34 cellular contexts compared by ENCODE assay signal in genomic region chr2:67251741-67252140, GRCh38.
"Had no signal": no experiment of that assay in that cellular context is flagged by ENCODE, and none has a peak within 500 bp of the region (broad histone marks: within the 10 kb centered on the region; RNA-seq: fewer than 3 reads in every experiment).

No MANE protein-coding gene starts in this region.

- H3K4me1 ChIP-seq: ascending aorta, breast epithelium, gastroesophageal sphincter, heart right ventricle had no signal

- DNase-seq: activated CD4-positive, alpha-beta memory T cell treated with anti-CD3 and anti-CD28 coated beads for 36 hours; activated CD4-positive, alpha-beta T cell treated with anti-CD3 and anti-CD28 coated beads for 36 hours; activated CD4-positive, alpha-beta T cell treated with anti-CD3 and anti-CD28 coated beads, Interleukin-2, amount 10 ng/mL, durations not matched to agents 24 days and 14 days; activated CD4-positive, CD25-positive, alpha-beta regulatory T cell; activated CD4-positive, CD25-positive, alpha-beta regulatory T cell treated with anti-CD3 and anti-CD28 coated beads, Interleukin-2, amount 50 U/mL, for 72 hours; activated CD8-positive, alpha-beta memory T cell treated with anti-CD3 and anti-CD28 coated beads, Interleukin-2, amount 10 ng/mL, durations not matched to agents 7 days and 5 days; activated CD8-positive, alpha-beta memory T cell treated with anti-CD3 and anti-CD28 coated beads, Interleukin-2, amount 50 U/mL, for 4 hours; activated CD8-positive, alpha-beta T cell treated with anti-CD3 and anti-CD28 coated beads, Interleukin-2, amount 10 ng/mL, durations not matched to agents 7 days and 5 days; activated effector memory CD4-positive, alpha-beta T cell treated with anti-CD3 and anti-CD28 coated beads, Interleukin-2, amount 50 U/mL, for 16 hours; activated naive CD4-positive, alpha-beta T cell treated with anti-CD3 and anti-CD28 coated beads, Interleukin-2, amount 10 ng/mL, durations not matched to agents 7 days and 5 days; activated naive CD8-positive, alpha-beta T cell treated with anti-CD3 and anti-CD28 coated beads, Interleukin-2, amount 10 ng/mL, durations not matched to agents 7 days and 5 days; activated T-cell treated with anti-CD3 and anti-CD28 coated beads, Interleukin-2, amount 50 U/mL, for 1 hour; activated T-cell treated with anti-CD3 and anti-CD28 coated beads, Interleukin-2, amount 50 U/mL, for 48 hours; dorsolateral prefrontal cortex; effector memory CD4-positive, alpha-beta T cell; endodermal cell; erythroblast; foreskin melanocyte; heart right ventricle; T-helper 1 cell; T-helper 17 cell; T1000 had no signal

- H3K36me3 ChIP-seq: ascending aorta, breast epithelium, esophagus muscularis mucosa, gastroesophageal sphincter, heart right ventricle had no signal

- H3K27me3 ChIP-seq: ascending aorta, breast epithelium, esophagus muscularis mucosa, gastroesophageal sphincter, heart right ventricle had no signal

- H3K36me3 Mint-ChIP-seq: activated CD4-positive, alpha-beta memory T cell treated with anti-CD3 and anti-CD28 coated beads for 36 hours; activated CD8-positive, alpha-beta memory T cell treated with anti-CD3 and anti-CD28 coated beads, Interleukin-2, amount 10 ng/mL, durations not matched to agents 7 days and 5 days; activated naive CD4-positive, alpha-beta T cell treated with anti-CD3 and anti-CD28 coated beads, Interleukin-2, amount 10 ng/mL, durations not matched to agents 7 days and 5 days; activated naive CD4-positive, alpha-beta T cell treated with anti-CD3 and anti-CD28 coated beads, Interleukin-2, amount 50 U/mL, for 72 hours; activated naive CD8-positive, alpha-beta T cell treated with anti-CD3 and anti-CD28 coated beads, Interleukin-2, amount 10 ng/mL, durations not matched to agents 7 days and 5 days; brain had no signal

- H3K27ac ChIP-seq: ascending aorta, breast epithelium, coronary artery, dorsolateral prefrontal cortex, esophagus muscularis mucosa, gastroesophageal sphincter, heart right ventricle had no signal

- H3K4me3 Mint-ChIP-seq: activated CD4-positive, alpha-beta memory T cell treated with anti-CD3 and anti-CD28 coated beads for 36 hours; activated CD4-positive, alpha-beta T cell treated with anti-CD3 and anti-CD28 coated beads for 36 hours; activated CD4-positive, alpha-beta T cell treated with anti-CD3 and anti-CD28 coated beads, Interleukin-2, amount 10 ng/mL, durations not matched to agents 24 days and 14 days; activated CD8-positive, alpha-beta memory T cell treated with anti-CD3 and anti-CD28 coated beads, Interleukin-2, amount 10 ng/mL, durations not matched to agents 7 days and 5 days; activated CD8-positive, alpha-beta T cell treated with anti-CD3 and anti-CD28 coated beads, Interleukin-2, amount 10 ng/mL, durations not matched to agents 7 days and 5 days; activated naive CD4-positive, alpha-beta T cell treated with anti-CD3 and anti-CD28 coated beads, Interleukin-2, amount 10 ng/mL, durations not matched to agents 7 days and 5 days; activated naive CD8-positive, alpha-beta T cell treated with anti-CD3 and anti-CD28 coated beads, Interleukin-2, amount 10 ng/mL, durations not matched to agents 7 days and 5 days; activated T-helper 1 cell treated with anti-CD3 and anti-CD28 coated beads, Interleukin-12 subunit alpha, Interleukin-12 subunit beta, Interleukin-2, Interleukin-4 antibody, amounts not matched to agents 30 ng/mL and 10 ng/mL and 1 ng/mL, durations not matched to agents 14 hours and 24 hours and 36 hours; brain; central memory CD8-positive, alpha-beta T cell; dendritic cell treated with granulocyte-macrophage colony-stimulating factor and Interleukin-4, amounts not matched to agents 40 ng/mL and 50 ng/mL, for 4 days; endodermal cell; T-helper 17 cell; T-helper 2 cell treated with Interferon-gamma antibody and Interleukin-4, amounts not matched to agents 5 μg/mL and 100 μg/mL, for 36 hours had no signal

- ATAC-seq: activated CD4-positive, alpha-beta T cell treated with anti-CD3 and anti-CD28 coated beads for 36 hours; activated CD8-positive, alpha-beta memory T cell treated with anti-CD3 and anti-CD28 coated beads, Interleukin-2, amount 10 ng/mL, durations not matched to agents 7 days and 5 days; activated CD8-positive, alpha-beta T cell treated with anti-CD3 and anti-CD28 coated beads, Interleukin-2, amount 10 ng/mL, durations not matched to agents 7 days and 5 days; activated naive CD4-positive, alpha-beta T cell treated with anti-CD3 and anti-CD28 coated beads, Interleukin-2, amount 50 U/mL, for 72 hours; gastroesophageal sphincter; heart right ventricle; T-helper 17 cell had no signal

- H3K4me3 ChIP-seq: ascending aorta, breast epithelium, coronary artery, dorsolateral prefrontal cortex, esophagus muscularis mucosa, gastroesophageal sphincter, heart right ventricle had no signal

- H3K4me1 Mint-ChIP-seq: activated CD4-positive, alpha-beta T cell treated with anti-CD3 and anti-CD28 coated beads for 36 hours; activated CD4-positive, alpha-beta T cell treated with anti-CD3 and anti-CD28 coated beads, Interleukin-2, amount 10 ng/mL, durations not matched to agents 24 days and 14 days; activated CD8-positive, alpha-beta memory T cell treated with anti-CD3 and anti-CD28 coated beads, Interleukin-2, amount 10 ng/mL, durations not matched to agents 7 days and 5 days; activated naive CD4-positive, alpha-beta T cell treated with anti-CD3 and anti-CD28 coated beads, Interleukin-2, amount 10 ng/mL, durations not matched to agents 7 days and 5 days; activated naive CD8-positive, alpha-beta T cell treated with anti-CD3 and anti-CD28 coated beads, Interleukin-2, amount 10 ng/mL, durations not matched to agents 7 days and 5 days; brain; central memory CD8-positive, alpha-beta T cell; T-helper 17 cell had no signal

- H3K27me3 Mint-ChIP-seq: activated CD4-positive, alpha-beta memory T cell treated with anti-CD3 and anti-CD28 coated beads for 36 hours; activated CD4-positive, alpha-beta T cell treated with anti-CD3 and anti-CD28 coated beads, Interleukin-2, amount 10 ng/mL, durations not matched to agents 24 days and 14 days; activated CD8-positive, alpha-beta memory T cell treated with anti-CD3 and anti-CD28 coated beads, Interleukin-2, amount 10 ng/mL, durations not matched to agents 7 days and 5 days; activated naive CD4-positive, alpha-beta T cell treated with anti-CD3 and anti-CD28 coated beads, Interleukin-2, amount 10 ng/mL, durations not matched to agents 7 days and 5 days; central memory CD8-positive, alpha-beta T cell; dendritic cell treated with granulocyte-macrophage colony-stimulating factor and Interleukin-4, amounts not matched to agents 40 ng/mL and 50 ng/mL, for 4 days; T-helper 17 cell had no signal

- H3K9me3 Mint-ChIP-seq: activated CD4-positive, alpha-beta memory T cell treated with anti-CD3 and anti-CD28 coated beads for 36 hours; activated CD4-positive, alpha-beta T cell treated with anti-CD3 and anti-CD28 coated beads, Interleukin-2, amount 10 ng/mL, durations not matched to agents 24 days and 14 days; activated naive CD4-positive, alpha-beta T cell treated with anti-CD3 and anti-CD28 coated beads, Interleukin-2, amount 10 ng/mL, durations not matched to agents 7 days and 5 days; activated naive CD8-positive, alpha-beta T cell treated with anti-CD3 and anti-CD28 coated beads, Interleukin-2, amount 10 ng/mL, durations not matched to agents 7 days and 5 days; activated T-helper 1 cell treated with anti-CD3 and anti-CD28 coated beads, Interleukin-12 subunit alpha, Interleukin-12 subunit beta, Interleukin-2, Interleukin-4 antibody, amounts not matched to agents 30 ng/mL and 10 ng/mL and 1 ng/mL, durations not matched to agents 14 hours and 24 hours and 36 hours; activated T-helper 2 cell treated with anti-CD3 and anti-CD28 coated beads, Interferon-gamma antibody, Interleukin-2, Interleukin-4, amounts not matched to agents 10 μg/mL and 5 μg/mL and 100 μg/mL, durations not matched to agents 14 hours and 24 hours and 36 hours; brain; endodermal cell; T-helper 2 cell treated with Interferon-gamma antibody and Interleukin-4, amounts not matched to agents 5 μg/mL and 100 μg/mL, for 36 hours had no signal

- H3K27ac Mint-ChIP-seq: activated CD4-positive, alpha-beta memory T cell treated with anti-CD3 and anti-CD28 coated beads for 36 hours; activated CD4-positive, alpha-beta T cell treated with anti-CD3 and anti-CD28 coated beads for 36 hours; activated CD4-positive, alpha-beta T cell treated with anti-CD3 and anti-CD28 coated beads, Interleukin-2, amount 10 ng/mL, durations not matched to agents 24 days and 14 days; activated CD8-positive, alpha-beta memory T cell treated with anti-CD3 and anti-CD28 coated beads, Interleukin-2, amount 10 ng/mL, durations not matched to agents 7 days and 5 days; activated CD8-positive, alpha-beta T cell treated with anti-CD3 and anti-CD28 coated beads, Interleukin-2, amount 10 ng/mL, durations not matched to agents 7 days and 5 days; activated naive CD4-positive, alpha-beta T cell treated with anti-CD3 and anti-CD28 coated beads, Interleukin-2, amount 10 ng/mL, durations not matched to agents 7 days and 5 days; activated naive CD4-positive, alpha-beta T cell treated with anti-CD3 and anti-CD28 coated beads, Interleukin-2, amount 50 U/mL, for 72 hours; activated naive CD8-positive, alpha-beta T cell treated with anti-CD3 and anti-CD28 coated beads, Interleukin-2, amount 10 ng/mL, durations not matched to agents 7 days and 5 days; activated T-helper 1 cell treated with anti-CD3 and anti-CD28 coated beads, Interleukin-12 subunit alpha, Interleukin-12 subunit beta, Interleukin-2, Interleukin-4 antibody, amounts not matched to agents 30 ng/mL and 10 ng/mL and 1 ng/mL, durations not matched to agents 14 hours and 24 hours and 36 hours; activated T-helper 2 cell treated with anti-CD3 and anti-CD28 coated beads, Interferon-gamma antibody, Interleukin-2, Interleukin-4, amounts not matched to agents 10 μg/mL and 5 μg/mL and 100 μg/mL, durations not matched to agents 14 hours and 24 hours and 36 hours; brain; dendritic cell treated with granulocyte-macrophage colony-stimulating factor and Interleukin-4, amounts not matched to agents 40 ng/mL and 50 ng/mL, for 4 days; T-helper 17 cell; T-helper 2 cell treated with Interferon-gamma antibody and Interleukin-4, amounts not matched to agents 5 μg/mL and 100 μg/mL, for 36 hours had no signal
